19 cellular contexts compared by ENCODE assay signal in the genomic region with DNA sequence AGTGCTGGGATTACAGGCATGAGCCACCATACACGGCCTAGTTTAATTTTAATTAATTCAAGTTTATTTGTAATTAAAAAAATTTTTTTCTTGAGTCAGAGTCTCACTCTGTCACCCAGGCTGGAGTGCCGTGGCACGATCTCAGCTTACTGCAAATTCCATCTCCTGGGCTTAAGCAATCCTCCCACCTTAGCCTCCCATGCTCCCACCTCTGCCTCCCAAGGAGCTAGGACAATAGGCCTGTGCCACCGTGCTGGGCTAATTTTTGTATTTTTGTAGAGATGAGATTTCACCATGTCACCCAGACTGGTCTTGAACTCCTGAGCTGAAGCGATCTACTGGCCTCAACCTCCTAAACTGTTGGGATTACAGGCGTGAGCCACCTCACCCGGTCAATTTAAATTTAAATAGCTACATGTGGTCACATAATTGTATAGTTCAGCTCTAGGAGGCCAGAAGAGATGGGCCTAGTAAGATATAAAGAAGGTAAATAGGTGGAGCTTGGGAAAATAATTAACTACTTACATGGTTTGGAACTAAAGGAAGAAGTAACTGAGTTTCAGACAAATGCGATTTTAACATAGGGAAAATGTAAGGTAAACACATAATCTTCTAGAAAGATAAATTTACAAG.
DNase-seq lines count a peak whose midpoint lies in the region; ATAC-seq, FAIRE-seq and TF ChIP-seq lines count a peak whose summit lies in the region.
"Had no signal": no experiment of that assay in that cellular context is flagged by ENCODE, and none has a peak within 500 bp of the region (broad histone marks: within the 10 kb centered on the region; RNA-seq: fewer than 3 reads in every experiment).

No MANE protein-coding gene starts in this region.

- no peak overlapping the region; the same call in 1 of the 2 replicates for H4K91ac ChIP-seq in IMR-90 (ENCODE audit: insufficient read depth, low read depth, low read length)

- dilution Hi-C loops in IMR-90 (cut with HindIII; ENCODE audit: low sequenced_read_pairs, unreplicated experiment) = no loop called here

- TF ChIP-seq CTCF in IMR-90 (conservative IDR thresholded peaks at IDR 0.05; ENCODE audit: low read depth, low read length) (no peak), colonic mucosa (IDR thresholded peaks at IDR 0.05) (no peak), smooth muscle cell (IDR thresholded peaks at IDR 0.05; ENCODE audit: borderline replicate concordance, insufficient read depth, poor library complexity, severe bottlenecking) (no peak)

- no peaks in the 10 kb centered on the region for H3K4me1 Mint-ChIP-seq in stimulated activated naive CD8-positive, alpha-beta T cell treated with anti-CD3 and anti-CD28 coated beads, Interleukin-15, amount 100 ng/mL, for 72 hours
- H3K4me1 Mint-ChIP-seq: B cell had no signal

- peak overlapping the region; percentile 80 for H3K18ac ChIP-seq in IMR-90 (ENCODE audit: low read depth, low read length)

- H3K9me3 ChIP-seq in IMR-90 (ENCODE audit: control insufficient read depth, insufficient read depth, low read length) = no peaks in the 10 kb centered on the region
- H3K9me3 ChIP-seq in colonic mucosa = no peaks in the 10 kb centered on the region
- H3K9me3 ChIP-seq in mucosa of rectum (ENCODE audit: control insufficient read depth in 2 of 2, low read length in 2 of 2) = no peaks in the 10 kb centered on the region
- no peaks in the 10 kb centered on the region for H3K9me3 ChIP-seq in smooth muscle cell (replicated peaks; ENCODE audit: low read depth)
- H3K9me3 ChIP-seq: SJCRH30 had no signal

- no peak overlapping the region for H2AFZ ChIP-seq in IMR-90 (replicated peaks; ENCODE audit: low read length, poor library complexity)
- no peak overlapping the region for H2AFZ ChIP-seq in smooth muscle cell (ENCODE audit: low read depth)

- peak overlapping the region in 1 of 2 experiments; percentile 7; a peak in 1 of 4 replicates for H4K8ac ChIP-seq in IMR-90 (ENCODE audit: low read depth in 2 of 2, low read length in 2 of 2)

- no peak overlapping the region for H3K27ac ChIP-seq in IMR-90 (ENCODE audit: insufficient read depth, low read length)
- H3K27ac ChIP-seq in colonic mucosa = no peak overlapping the region
- peak overlapping the region; percentile 56 to 74 for H3K27ac ChIP-seq in mucosa of rectum (ENCODE audit: low read depth in 2 of 2, low read length in 2 of 2)
- H3K27ac ChIP-seq in smooth muscle cell (ENCODE audit: low read depth) = peak overlapping the region; percentile 47
- H3K27ac ChIP-seq: SJCRH30 had no signal

- H2BK120ac ChIP-seq in IMR-90 (ENCODE audit: low read depth, low read length) = no peak overlapping the region

- H3K79me1 ChIP-seq in IMR-90 (ENCODE audit: low read depth in 1 of 2, low read length in 2 of 2) = no peaks in the 10 kb centered on the region

- no peak overlapping the region for H3K23ac ChIP-seq in IMR-90 (ENCODE audit: low read depth, low read length)

- H3K4ac ChIP-seq in IMR-90 (ENCODE audit: low read depth, low read length) = peak overlapping the region; percentile 53; the same call in 1 of the 2 replicates

- no peak overlapping the region for H2AK9ac ChIP-seq in IMR-90 (replicated peaks; ENCODE audit: low read depth, low read length, poor library complexity)

- H3K4me1 ChIP-seq in IMR-90 (ENCODE audit: control insufficient read depth, insufficient read depth, low read length) = peaks cover 14% of the 10 kb centered on the region
- peaks cover 9% of the 10 kb centered on the region for H3K4me1 ChIP-seq in colonic mucosa
- peaks cover 36 to 64% of the 10 kb centered on the region in 2 donors for H3K4me1 ChIP-seq in mucosa of rectum (ENCODE audit: control insufficient read depth in 2 of 2, insufficient read depth in 2 of 2, low read length in 2 of 2)
- peaks cover 46% of the 10 kb centered on the region for H3K4me1 ChIP-seq in smooth muscle cell (ENCODE audit: low read depth)

- H3K4me3 ChIP-seq in IMR-90 (ENCODE audit: insufficient read depth, low read depth, low read length) (no peak overlapping the region), colonic mucosa (no peak overlapping the region), mucosa of rectum (ENCODE audit: low read length in 2 of 2) (no peak overlapping the region), smooth muscle cell (no peak overlapping the region)
- H3K4me3 ChIP-seq: SJCRH30 had no signal

- no peaks in the 10 kb centered on the region for H3K79me2 ChIP-seq in smooth muscle cell (ENCODE audit: low read depth)

- no peak overlapping the region for H3K4me2 ChIP-seq in IMR-90 (ENCODE audit: low read depth, low read length)
- no peak overlapping the region for H3K4me2 ChIP-seq in smooth muscle cell

- in situ Hi-C loops in IMR-90 (cut with MboI; ENCODE audit: low sequenced_read_pairs) = loop anchor here (10.0 kb wide), 1 partner anchor 460 kb away; no protein-coding TSS in a partner anchor

- no peak for DNase-seq in IMR-90
- peak; percentile 36 for DNase-seq in colonic mucosa
- DNase-seq in smooth muscle cell (lab: John Stamatoyannopoulos, UW; ENCODE audit: unreplicated experiment) = no peak
- no peak for DNase-seq in stimulated activated naive CD8-positive, alpha-beta T cell treated with anti-CD3 and anti-CD28 coated beads, Interleukin-15, amount 100 ng/mL, for 72 hours
- no peak for DNase-seq in RCC 7860 (ENCODE audit: low spot score)
- no peak for DNase-seq in nucleus accumbens (lab: John Stamatoyannopoulos, UW)
- no peak for DNase-seq in middle frontal gyrus (ENCODE audit: extremely low spot score, low spot score)
- DNase-seq: CD4-positive, alpha-beta T cell; DND-41; GDM1; GOT3; MM.1S; NCI-H1105; NCI-H187; NCI-H446 treated with DMSO at 0.1 percent for 48 hours; NCI-H82; SJCRH30 had no signal

- no peak for ATAC-seq in IMR-90 (ENCODE audit: low read depth)
- ATAC-seq in stimulated activated naive CD8-positive, alpha-beta T cell treated with anti-CD3 and anti-CD28 coated beads, Interleukin-15, amount 100 ng/mL, for 72 hours = no peak

- no peak overlapping the region for H3K4me3 Mint-ChIP-seq in stimulated activated naive CD8-positive, alpha-beta T cell treated with anti-CD3 and anti-CD28 coated beads, Interleukin-15, amount 100 ng/mL, for 72 hours
- H3K4me3 Mint-ChIP-seq: B cell; CD4-positive, alpha-beta T cell had no signal

- no peak overlapping the region for H3K27ac Mint-ChIP-seq in stimulated activated naive CD8-positive, alpha-beta T cell treated with anti-CD3 and anti-CD28 coated beads, Interleukin-15, amount 100 ng/mL, for 72 hours
- H3K27ac Mint-ChIP-seq: B cell; CD4-positive, alpha-beta T cell had no signal

- peaks cover 20% of the 10 kb centered on the region for H3F3A ChIP-seq in smooth muscle cell (ENCODE audit: low read depth)

- intact Hi-C loops in IMR-90 (cut with micrococcal nuclease) = loop anchor here (10.0 kb wide), 1 partner anchor 260 kb away; no protein-coding TSS in a partner anchor
- intact Hi-C loops in colonic mucosa (cut with DNase I) = no loop called here

- H4K5ac ChIP-seq in IMR-90 (ENCODE audit: low read depth, low read length) = 0 out of 2 replicates have a peak overlapping the region, but pooled peaks have one; percentile 12

- no peak for TF ChIP-seq POLR2A in IMR-90 (IDR thresholded peaks at IDR 0.05; ENCODE audit: low read depth, low read length)

- peak overlapping the region; percentile 29 for H2BK5ac ChIP-seq in IMR-90 (ENCODE audit: low read depth, low read length, poor library complexity, severe bottlenecking)

- H3K9me1 ChIP-seq in IMR-90 (ENCODE audit: insufficient read depth, low read length) = no peaks in the 10 kb centered on the region

- POLR2A ChIA-PET in IMR-90 (lab: Charles Lee; ENCODE audit: unreplicated experiment) = interaction anchor here (0.6 kb wide), 1 partner anchor 1998 kb away, joined by 3 read pairs; no protein-coding TSS in a partner anchor

- peaks cover 32% of the 10 kb centered on the region for H3K27me3 Mint-ChIP-seq in stimulated activated naive CD8-positive, alpha-beta T cell treated with anti-CD3 and anti-CD28 coated beads, Interleukin-15, amount 100 ng/mL, for 72 hours

- H4K20me1 ChIP-seq in IMR-90 (ENCODE audit: insufficient read depth, low read length) (no peaks in the 10 kb centered on the region), smooth muscle cell (ENCODE audit: low read depth) (no peaks in the 10 kb centered on the region)

- H2BK15ac ChIP-seq in IMR-90 (ENCODE audit: low read depth, low read length) = 0 out of 3 replicates have a peak overlapping the region, but pooled peaks have one; percentile 18

- no peaks in the 10 kb centered on the region for H3K9me3 Mint-ChIP-seq in stimulated activated naive CD8-positive, alpha-beta T cell treated with anti-CD3 and anti-CD28 coated beads, Interleukin-15, amount 100 ng/mL, for 72 hours
- H3K9me3 Mint-ChIP-seq: CD4-positive, alpha-beta T cell had no signal

- no peak for TF ChIP-seq RAD21 in IMR-90 (IDR thresholded peaks at IDR 0.05; ENCODE audit: low read length)

- no CpG with 5 or more reads among the region's 8 CpGs for WGBS in IMR-90 (ENCODE audit: extremely low coverage in 2 of 2, insufficient read length in 1 of 2), 2 experiments
- whole genome bisulfite sequencing in smooth muscle cell (ENCODE audit: low lambda C conversion rate) = 93% methylated on average over 8 of the region's 8 CpGs

- H3K9ac ChIP-seq in IMR-90 (ENCODE audit: low read depth, low read length) = no peak overlapping the region
- no peak overlapping the region for H3K9ac ChIP-seq in colonic mucosa (ENCODE audit: low read depth in 2 of 2, low read length in 2 of 2)
- peak overlapping the region in 1 of 2 donors; percentile 15 for H3K9ac ChIP-seq in mucosa of rectum (ENCODE audit: low read depth in 1 of 2, low read length in 2 of 2)
- peak overlapping the region; percentile 62 for H3K9ac ChIP-seq in smooth muscle cell (ENCODE audit: low read depth)

- peak overlapping the region; percentile 53; the same call in 1 of the 2 replicates for H2AK5ac ChIP-seq in IMR-90 (ENCODE audit: low read depth, low read length)

- H2BK20ac ChIP-seq in IMR-90 (ENCODE audit: low read depth, low read length) = 0 out of 2 replicates have a peak overlapping the region, but pooled peaks have one; percentile 19

- H3K36me3 ChIP-seq in IMR-90 (ENCODE audit: control insufficient read depth, insufficient read depth, low read length) = no peaks in the 10 kb centered on the region
- no peaks in the 10 kb centered on the region for H3K36me3 ChIP-seq in colonic mucosa
- H3K36me3 ChIP-seq in mucosa of rectum (ENCODE audit: control insufficient read depth in 2 of 2, insufficient read depth in 2 of 2, low read length in 2 of 2) = no peaks in the 10 kb centered on the region
- H3K36me3 ChIP-seq in smooth muscle cell (ENCODE audit: low read depth) = no peaks in the 10 kb centered on the region
- H3K36me3 ChIP-seq: SJCRH30 had no signal

- H3K27me3 ChIP-seq in IMR-90 (ENCODE audit: control insufficient read depth, insufficient read depth, low read length) = no peaks in the 10 kb centered on the region
- H3K27me3 ChIP-seq in colonic mucosa = no peaks in the 10 kb centered on the region
- H3K27me3 ChIP-seq in mucosa of rectum (ENCODE audit: control insufficient read depth in 2 of 2, insufficient read depth in 2 of 2, low read length in 2 of 2) = no peaks in the 10 kb centered on the region
- no peaks in the 10 kb centered on the region for H3K27me3 ChIP-seq in smooth muscle cell (ENCODE audit: low read depth)
- H3K27me3 ChIP-seq: SJCRH30 had no signal

- BruUV-seq in IMR-90 (replicated peaks; lab: Mats Ljungman, UMichigan) = no TSS peak

- CTCF ChIA-PET in IMR-90 (lab: Yijun Ruan, JAX) = interaction anchor here (0.6 to 2.9 kb wide), 2 partner anchors 210 to 225 kb away, joined by 3 to 10 read pairs; no protein-coding TSS in a partner anchor

- no peak overlapping the region for H3K14ac ChIP-seq in IMR-90 (replicated peaks; ENCODE audit: low read depth, low read length)

- H3K56ac ChIP-seq in IMR-90 (ENCODE audit: extremely low read depth, insufficient read depth, low read length) = no peak overlapping the region

- no peak for FAIRE-seq in RCC 7860 (lab: Jason Lieb, UNC)

Comparison
In these comparisons a context has a peak if more than half of its experiments do, and no peak if none do; other contexts are left out.
1. H3K27ac ChIP-seq: peak in mucosa of rectum (2 of 2) and smooth muscle cell (single experiment); none in IMR-90 (single experiment) and colonic mucosa (single experiment).